In genomic region chrX:1452497-1453389, GRCh38 we compare ENCODE assay signal across 8 cellular contexts. TPM values are rescaled to one million over a fixed set of nuclear protein-coding genes. Genes with fewer than 3 reads are reported as not detected.
DNase-seq lines count a peak whose midpoint lies in the region; ATAC-seq and TF ChIP-seq lines count a peak whose summit lies in the region.

TSS of gene ASMTL (minus strand) at chrX:1452909. CDS start at chrX:1452840, 69 bp downstream.

- peak within 1 kb of the TSS; percentile 58 for H3K27ac ChIP-seq in SU-DHL-6 (ENCODE audit: low read depth, low read length)
- no peak within 1 kb of the TSS for H3K27ac ChIP-seq in iPS-18a (ENCODE audit: low read length)
- H3K27ac ChIP-seq in smooth muscle cell (ENCODE audit: low read depth), result peak within 1 kb of the TSS; percentile 73

- H4K20me1 ChIP-seq in SU-DHL-6 (ENCODE audit: low read depth, low read length), result no peaks in the 10 kb centered on the region
- H4K20me1 ChIP-seq in smooth muscle cell (ENCODE audit: low read depth), result no peaks in the 10 kb centered on the region

- H3K9me3 ChIP-seq in SU-DHL-6 (ENCODE audit: insufficient read depth, low read length) (no peaks in the 10 kb centered on the region), iPS-18a (ENCODE audit: control insufficient read depth, low read depth, low read length) (peaks cover 4% of the 10 kb centered on the region), smooth muscle cell (replicated peaks; ENCODE audit: low read depth) (no peaks in the 10 kb centered on the region)

- peaks cover 16 to 24% (median 20%) of the 10 kb centered on the region in 5 experiments for H3K9me3 Mint-ChIP-seq in brain

- no peaks in the 10 kb centered on the region for H3K27me3 Mint-ChIP-seq in brain

- H2AFZ ChIP-seq in SU-DHL-6 (ENCODE audit: low read depth, low read length, severe bottlenecking) (no peak within 1 kb of the TSS), smooth muscle cell (ENCODE audit: low read depth) (peak within 1 kb of the TSS; percentile 97)

- H3K36me3 ChIP-seq in SU-DHL-6 (ENCODE audit: low read length) (no peaks in the 10 kb centered on the region), iPS-18a (ENCODE audit: control insufficient read depth, low read depth, low read length) (peaks cover 5% of the 10 kb centered on the region), smooth muscle cell (ENCODE audit: low read depth) (no peaks in the 10 kb centered on the region)

- H3K4me3 ChIP-seq in SU-DHL-6 (ENCODE audit: insufficient read depth, low read length, poor library complexity, severe bottlenecking) (peak within 1 kb of the TSS; percentile 67), iPS-18a (ENCODE audit: low read length) (peak within 1 kb of the TSS; percentile 75), smooth muscle cell (peak within 1 kb of the TSS; percentile 86)

- 3% methylated on average over 14 of the region's 76 CpGs for WGBS in smooth muscle cell (ENCODE audit: low lambda C conversion rate)

- peaks cover 10% of the 10 kb centered on the region for H3K4me1 Mint-ChIP-seq in brain

- H3K27ac Mint-ChIP-seq in brain, result peak within 1 kb of the TSS; percentile 79 to 93 (median 90)

- H3K4me2 ChIP-seq in SU-DHL-6 (ENCODE audit: low read depth, low read length, poor library complexity, severe bottlenecking) (peak within 1 kb of the TSS; percentile 57), smooth muscle cell (peak within 1 kb of the TSS; percentile 97)

- peaks cover 28% of the 10 kb centered on the region for H3K79me2 ChIP-seq in SU-DHL-6 (ENCODE audit: insufficient read depth, low read length)
- H3K79me2 ChIP-seq in smooth muscle cell (ENCODE audit: low read depth), result peaks cover 44% of the 10 kb centered on the region

- H3F3A ChIP-seq in SU-DHL-6 (ENCODE audit: insufficient read depth) (peaks cover 19% of the 10 kb centered on the region), smooth muscle cell (ENCODE audit: low read depth) (peaks cover 3% of the 10 kb centered on the region)

- DNase-seq in smooth muscle cell (lab: John Stamatoyannopoulos, UW; ENCODE audit: unreplicated experiment) (no peak), SKM-1 treated with dmso at 0.1 percent for 144 hours (lab: John Stamatoyannopoulos, UW; ENCODE audit: unreplicated experiment) (no peak), DMS153 treated with DMSO at 0.1 percent for 48 hours (lab: John Stamatoyannopoulos, UW; ENCODE audit: unreplicated experiment) (no peak)

- H3K4me3 Mint-ChIP-seq in brain, result peak within 1 kb of the TSS; percentile 85 to 96 (median 88)

- no peak for TF ChIP-seq CTCF in SU-DHL-6 (IDR thresholded peaks at IDR 0.05; ENCODE audit: insufficient read depth, low read length, poor library complexity, severe bottlenecking)
- no peak for TF ChIP-seq CTCF in brain (conservative IDR thresholded peaks at IDR 0.05)
- no peak for TF ChIP-seq CTCF in smooth muscle cell (IDR thresholded peaks at IDR 0.05; ENCODE audit: borderline replicate concordance, insufficient read depth, poor library complexity, severe bottlenecking)

- peaks cover 25% of the 10 kb centered on the region for H3K36me3 Mint-ChIP-seq in brain

- no peaks in the 10 kb centered on the region for H3K4me1 ChIP-seq in iPS-18a (ENCODE audit: control insufficient read depth, low read depth, low read length)
- H3K4me1 ChIP-seq in smooth muscle cell (ENCODE audit: low read depth), result no peaks in the 10 kb centered on the region

- H3K27me3 ChIP-seq in SU-DHL-6 (ENCODE audit: low read length), result no peaks in the 10 kb centered on the region
- no peaks in the 10 kb centered on the region for H3K27me3 ChIP-seq in iPS-18a (ENCODE audit: control insufficient read depth, insufficient read depth, low read length)
- H3K27me3 ChIP-seq in smooth muscle cell (ENCODE audit: low read depth), result no peaks in the 10 kb centered on the region

- ATAC-seq in GM18511 (IDR thresholded peaks at IDR 0.05; ENCODE audit: unreplicated experiment), result peak; percentile 62
- ATAC-seq in HG02981 (IDR thresholded peaks at IDR 0.05; ENCODE audit: unreplicated experiment), result peak; percentile 68

- H3K9ac ChIP-seq in SU-DHL-6 (ENCODE audit: low read length) (peak within 1 kb of the TSS; percentile 72), iPS-18a (ENCODE audit: low read length) (peak within 1 kb of the TSS; percentile 59), smooth muscle cell (ENCODE audit: low read depth) (peak within 1 kb of the TSS; percentile 81)

- H3K9me2 ChIP-seq in SU-DHL-6 (replicated peaks; ENCODE audit: insufficient read depth, low read length), result no peaks in the 10 kb centered on the region

RNA-seq across cellular contexts. Expression of gene ASMTL, which starts in this region (rescaled TPM):
- polyA plus RNA-seq in brain (ENCODE audit: insufficient read depth, low read depth, low replicate concordance), result 32.8 TPM
- 18.9 and 20.0 TPM in 2 replicates for total RNA-seq in smooth muscle cell
- polyA plus RNA-seq in smooth muscle cell, result 40.9 and 50.5 TPM in 2 replicates
